Comparison of ENCODE assay signal across 27 cellular contexts in the genomic region with DNA sequence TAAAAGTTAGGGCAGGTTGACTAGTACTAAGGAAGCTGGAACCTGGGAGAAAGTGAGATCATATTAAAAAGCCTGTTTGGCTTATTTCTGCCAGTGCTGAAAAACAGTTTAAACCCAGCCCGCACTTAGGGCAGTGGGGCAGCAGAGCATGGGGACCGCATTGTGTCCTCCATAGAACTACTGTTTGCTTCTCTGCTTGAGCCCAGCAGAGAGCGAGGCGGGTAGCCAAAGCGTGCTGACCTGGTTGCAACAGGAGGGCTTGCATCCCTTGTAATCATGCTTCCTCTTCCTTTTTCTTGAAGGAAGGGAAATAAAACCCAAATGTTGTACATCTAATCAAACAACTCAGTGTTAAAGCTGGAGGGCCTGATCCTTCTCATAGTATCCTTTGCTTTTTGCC.
"Had no signal": no experiment of that assay in that cellular context is flagged by ENCODE, and none has a peak within 500 bp of the region (broad histone marks: within the 10 kb centered on the region; RNA-seq: fewer than 3 reads in every experiment).

No MANE protein-coding gene starts in this region.

- H3K4me2 ChIP-seq: SK-N-SH had no signal

- H3K27ac ChIP-seq: ascending aorta, breast epithelium, Peyer's patch, SJSA1 had no signal

- H3K36me3 ChIP-seq: ascending aorta, breast epithelium, Peyer's patch, SJSA1 had no signal

- H3K4me1 ChIP-seq: ascending aorta, breast epithelium, Peyer's patch had no signal

- ATAC-seq: activated CD8-positive, alpha-beta T cell treated with anti-CD3 and anti-CD28 coated beads for 36 hours; activated T-cell treated with anti-CD3 and anti-CD28 coated beads, Interleukin-2, amount 50 U/mL, for 72 hours; activated T-helper 17 cell treated with anti-CD3 and anti-CD28 coated beads, Interleukin-2, amount 50 U/mL, for 72 hours had no signal

- DNase-seq: activated CD4-positive, alpha-beta T cell treated with anti-CD3 and anti-CD28 coated beads, Interleukin-2, amount 10 ng/mL, durations not matched to agents 24 days and 14 days; activated CD4-positive, alpha-beta T cell treated with anti-CD3 and anti-CD28 coated beads, Interleukin-2, amount 50 U/mL, for 4 hours; activated CD8-positive, alpha-beta T cell treated with anti-CD3 and anti-CD28 coated beads for 36 hours; activated gamma-delta T cell; activated naive CD4-positive, alpha-beta T cell treated with Interleukin-2 at 50 U/mL for 16 hours; activated naive CD8-positive, alpha-beta T cell treated with anti-CD3 and anti-CD28 coated beads, Interleukin-2, amount 10 ng/mL, durations not matched to agents 7 days and 5 days; activated T-cell treated with anti-CD3 and anti-CD28 coated beads, Interleukin-2, amount 50 U/mL, for 1 hour; activated T-cell treated with anti-CD3 and anti-CD28 coated beads, Interleukin-2, amount 50 U/mL, for 72 hours; amygdala; Karpas-422; NCI-H1092; NCI-H1436 treated with DMSO at 0.1 percent for 48 hours; NCI-H1694 treated with DMSO at 0.1 percent for 48 hours; NCI-H2029; NCI-H2171; NCI-H510A; NCI-H526; NCI-H82; NK-92 treated with Interleukin-12 subunit alpha and Interleukin-12 subunit beta, amount 100 ng/mL, for 24 hours; Peyer's patch; RPMI8226; SHP77 treated with DMSO at 0.1 percent for 48 hours; SK-N-SH had no signal

- H3K9me3 ChIP-seq: ascending aorta, breast epithelium, Peyer's patch, SJSA1, SK-N-SH had no signal

- H3K4me3 ChIP-seq: ascending aorta, breast epithelium, Peyer's patch, SJSA1 had no signal

- H3K9ac ChIP-seq: SK-N-SH had no signal

- H3K27me3 ChIP-seq: breast epithelium, SJSA1 had no signal
